10 cellular contexts compared by ENCODE assay signal in the genomic region with DNA sequence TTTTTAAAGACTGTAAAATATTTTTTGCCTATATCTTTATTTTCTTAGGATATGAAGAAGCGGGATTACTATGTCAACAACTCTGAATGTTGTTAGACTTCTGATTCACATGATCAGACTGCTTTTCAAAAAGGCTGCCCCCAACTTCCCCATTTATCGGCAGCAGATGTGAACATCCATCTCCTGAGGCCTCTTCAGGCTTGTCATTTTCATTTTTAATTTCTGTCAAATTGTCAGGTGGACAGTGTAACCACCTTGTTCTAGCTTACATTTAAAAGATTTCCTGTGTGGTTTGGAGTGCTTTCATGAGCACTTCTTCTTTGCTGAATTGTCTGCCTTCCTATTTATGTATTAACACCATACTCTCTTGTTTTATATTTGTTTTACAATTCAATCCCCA.
DNase-seq lines count a peak whose midpoint lies in the region; ATAC-seq and TF ChIP-seq lines count a peak whose summit lies in the region.
"Had no signal": no experiment of that assay in that cellular context is flagged by ENCODE, and none has a peak within 500 bp of the region (broad histone marks: within the 10 kb centered on the region; RNA-seq: fewer than 3 reads in every experiment).

No MANE protein-coding gene starts in this region.

- H3K36me3 ChIP-seq in SU-DHL-6 (ENCODE audit: low read length) (peaks cover 9% of the 10 kb centered on the region), HAP-1 (replicated peaks) (peaks cover 5% of the 10 kb centered on the region)

- H3K27ac ChIP-seq in SU-DHL-6 (ENCODE audit: low read depth, low read length): peak overlapping the region; percentile 97
- no peak overlapping the region for H3K27ac ChIP-seq in foreskin keratinocyte

- BruUV-seq in Calu3 (replicated peaks; lab: Mats Ljungman, UMichigan): no TSS peak

- CTCF ChIA-PET in Calu3 (lab: Charles Lee): no interaction called here

- peak overlapping the region; percentile 70 for H3K9ac ChIP-seq in SU-DHL-6 (ENCODE audit: low read length)

- H3K4me3 ChIP-seq in SU-DHL-6 (ENCODE audit: insufficient read depth, low read length, poor library complexity, severe bottlenecking): peak overlapping the region; percentile 24
- no peak overlapping the region for H3K4me3 ChIP-seq in HAP-1
- H3K4me3 ChIP-seq: MG63 had no signal

- H3F3A ChIP-seq in SU-DHL-6 (ENCODE audit: insufficient read depth): peaks cover 76% of the 10 kb centered on the region

- H3K27me3 Mint-ChIP-seq in Calu3 (ENCODE audit: unreplicated experiment): no peaks in the 10 kb centered on the region

- H3K27me3 ChIP-seq in SU-DHL-6 (ENCODE audit: low read length) (no peaks in the 10 kb centered on the region), foreskin keratinocyte (no peaks in the 10 kb centered on the region), HAP-1 (ENCODE audit: low read depth) (no peaks in the 10 kb centered on the region)
- H3K27me3 ChIP-seq: MG63 had no signal

- H3K9me2 ChIP-seq in SU-DHL-6 (replicated peaks; ENCODE audit: insufficient read depth, low read length): no peaks in the 10 kb centered on the region

- H3K36me3 Mint-ChIP-seq in Calu3 (ENCODE audit: insufficient read depth, unreplicated experiment): peaks cover 53% of the 10 kb centered on the region

- in situ Hi-C loops in HAP-1 (cut with MboI; ENCODE audit: low sequenced_read_pairs): no loop called here

- ATAC-seq in GM19397 (IDR thresholded peaks at IDR 0.05; ENCODE audit: unreplicated experiment) (peak; percentile 65), HG03108 (IDR thresholded peaks at IDR 0.05; ENCODE audit: unreplicated experiment) (peak; percentile 82), sciatic nerve (no peak), foreskin keratinocyte (no peak)

- H3K4me1 ChIP-seq in foreskin keratinocyte (peaks cover 16% of the 10 kb centered on the region), HAP-1 (no peaks in the 10 kb centered on the region)

- DNase-seq in Calu3 (no peak), sciatic nerve (ENCODE audit: low spot score) (no peak), foreskin melanocyte (no peak), foreskin keratinocyte (no peak), HAP-1 (ENCODE audit: low spot score in 2 of 2) (no peak)
- DNase-seq: activated CD4-positive, alpha-beta T cell treated with anti-CD3 and anti-CD28 coated beads, Interleukin-2, amount 50 U/mL, for 4 hours; MG63 had no signal

- H3K9me3 Mint-ChIP-seq in Calu3 (ENCODE audit: low read depth, unreplicated experiment): no peaks in the 10 kb centered on the region

- H3K9me3 ChIP-seq in SU-DHL-6 (ENCODE audit: insufficient read depth, low read length): no peaks in the 10 kb centered on the region
- no peaks in the 10 kb centered on the region for H3K9me3 ChIP-seq in HAP-1
- H3K9me3 ChIP-seq: MG63 had no signal

- peak overlapping the region; percentile 87 for H3K27ac Mint-ChIP-seq in Calu3 (ENCODE audit: unreplicated experiment)

- H3K4me1 Mint-ChIP-seq in Calu3 (ENCODE audit: low read depth, unreplicated experiment): peaks cover 36% of the 10 kb centered on the region

- no peak overlapping the region for H2AFZ ChIP-seq in SU-DHL-6 (ENCODE audit: low read depth, low read length, severe bottlenecking)

- TF ChIP-seq CTCF in Calu3 (IDR thresholded peaks at IDR 0.05; ENCODE audit: unreplicated experiment): no peak
- no peak for TF ChIP-seq CTCF in SU-DHL-6 (IDR thresholded peaks at IDR 0.05; ENCODE audit: insufficient read depth, low read length, poor library complexity, severe bottlenecking)
- TF ChIP-seq CTCF in foreskin keratinocyte (conservative IDR thresholded peaks at IDR 0.05): no peak

- H3K79me2 ChIP-seq in SU-DHL-6 (ENCODE audit: insufficient read depth, low read length): peaks cover 16% of the 10 kb centered on the region; the same call in 1 of the 2 replicates

- no peaks in the 10 kb centered on the region for H4K20me1 ChIP-seq in SU-DHL-6 (ENCODE audit: low read depth, low read length)

- peak overlapping the region; percentile 81 for H3K4me2 ChIP-seq in SU-DHL-6 (ENCODE audit: low read depth, low read length, poor library complexity, severe bottlenecking)

- no peak overlapping the region for H3K4me3 Mint-ChIP-seq in Calu3 (ENCODE audit: low read depth, unreplicated experiment)

- intact Hi-C loops in Calu3 (cut with micrococcal nuclease; ENCODE audit: unreplicated experiment) (no loop called here), sciatic nerve (cut with DNase I) (no loop called here)

Comparison
In these comparisons a context has a peak if more than half of its experiments do, and no peak if none do; other contexts are left out.
1. ATAC-seq: peak in GM19397 (single experiment) and HG03108 (single experiment); none in sciatic nerve (single experiment) and foreskin keratinocyte (single experiment).